Comparison of ENCODE assay signal across 14 cellular contexts in genomic region chr19:46303345-46303701, GRCh38. TPM values are rescaled to one million over a fixed set of nuclear protein-coding genes. Genes with fewer than 3 reads are reported as not detected.
A peak's percentile ranks its signal among the peaks of the same experiment; 100 is the strongest.
DNase-seq lines count a peak whose midpoint lies in the region; ATAC-seq and TF ChIP-seq lines count a peak whose summit lies in the region.
"Had no signal": no experiment of that assay in that cellular context is flagged by ENCODE, and none has a peak within 500 bp of the region (broad histone marks: within the 10 kb centered on the region; RNA-seq: fewer than 3 reads in every experiment).

No MANE protein-coding gene starts in this region.

- peaks cover 0 to 3% of the 10 kb centered on the region in 2 donors for H3K4me1 Mint-ChIP-seq in effector memory CD8-positive, alpha-beta T cell (ENCODE audit: low read depth in 2 of 2)
- no peaks in the 10 kb centered on the region for H3K4me1 Mint-ChIP-seq in CD8-positive, alpha-beta T cell (ENCODE audit: low read depth)
- H3K4me1 Mint-ChIP-seq: activated CD8-positive, alpha-beta memory T cell treated with anti-CD3 and anti-CD28 coated beads, Interleukin-2, amount 10 ng/mL, durations not matched to agents 7 days and 5 days; activated naive CD8-positive, alpha-beta T cell treated with anti-CD3 and anti-CD28 coated beads, Interleukin-2, amount 10 ng/mL, durations not matched to agents 7 days and 5 days; CD8-positive, alpha-beta memory T cell had no signal

- H3K27ac Mint-ChIP-seq in effector memory CD8-positive, alpha-beta T cell = no peak overlapping the region
- H3K27ac Mint-ChIP-seq in CD8-positive, alpha-beta T cell = no peak overlapping the region
- H3K27ac Mint-ChIP-seq: activated CD8-positive, alpha-beta memory T cell treated with anti-CD3 and anti-CD28 coated beads, Interleukin-2, amount 10 ng/mL, durations not matched to agents 7 days and 5 days; activated naive CD8-positive, alpha-beta T cell treated with anti-CD3 and anti-CD28 coated beads, Interleukin-2, amount 10 ng/mL, durations not matched to agents 7 days and 5 days; naive thymus-derived CD8-positive, alpha-beta T cell had no signal

- intact Hi-C loops in tibial artery (cut with DNase I; ENCODE audit: low total_unique reads) = no loop called here
- intact Hi-C loops in CD8-positive, alpha-beta T cell (cut with DNase I, micrococcal nuclease) = loop anchor here in 1 of 2 experiments (10.0 kb wide), 1 partner anchor 61 kb away; no protein-coding TSS in a partner anchor

- H3K36me3 Mint-ChIP-seq in effector memory CD8-positive, alpha-beta T cell (ENCODE audit: insufficient read depth) = no peaks in the 10 kb centered on the region
- no peaks in the 10 kb centered on the region for H3K36me3 Mint-ChIP-seq in CD8-positive, alpha-beta T cell
- H3K36me3 Mint-ChIP-seq: activated naive CD8-positive, alpha-beta T cell treated with anti-CD3 and anti-CD28 coated beads, Interleukin-2, amount 10 ng/mL, durations not matched to agents 7 days and 5 days had no signal

- 50 to 59% methylated on average over 9 of the region's 9 CpGs for WGBS in ectodermal cell, 2 experiments

- ATAC-seq in effector memory CD8-positive, alpha-beta T cell (replicated peaks) = no peak
- ATAC-seq in GM19397 (IDR thresholded peaks at IDR 0.05; ENCODE audit: unreplicated experiment) = no peak
- ATAC-seq in CD8-positive, alpha-beta T cell = no peak
- ATAC-seq: activated CD8-positive, alpha-beta memory T cell treated with anti-CD3 and anti-CD28 coated beads, Interleukin-2, amount 10 ng/mL, durations not matched to agents 7 days and 5 days; naive thymus-derived CD8-positive, alpha-beta T cell had no signal

- H3K9me3 ChIP-seq in Peyer's patch (no peaks in the 10 kb centered on the region), ectodermal cell (ENCODE audit: control insufficient read depth, low read length) (no peaks in the 10 kb centered on the region), mucosa of rectum (ENCODE audit: control insufficient read depth in 2 of 2, low read length in 2 of 2) (no peaks in the 10 kb centered on the region), tibial artery (peaks cover 0 to 10% (median 0%) of the 10 kb centered on the region in 3 donors)
- no peaks in the 10 kb centered on the region for H3K9me3 ChIP-seq in CD8-positive, alpha-beta T cell (ENCODE audit: low read length)

- H3K27ac ChIP-seq in Peyer's patch (peak overlapping the region; percentile 38 to 81 (median 74)), ectodermal cell (ENCODE audit: insufficient read depth, low read depth, low read length, poor library complexity, severe bottlenecking) (no peak overlapping the region), mucosa of rectum (ENCODE audit: low read depth in 2 of 2, low read length in 2 of 2) (peak overlapping the region in 1 of 2 donors; percentile 75), tibial artery (peak overlapping the region; percentile 93 to 96)
- no peak overlapping the region for H3K27ac ChIP-seq in CD8-positive, alpha-beta T cell (ENCODE audit: low read depth, low read length)

- H3K27me3 Mint-ChIP-seq in effector memory CD8-positive, alpha-beta T cell = peaks cover 7 to 10% of the 10 kb centered on the region in 2 donors
- H3K27me3 Mint-ChIP-seq in CD8-positive, alpha-beta T cell (ENCODE audit: low read depth) = peaks cover 5% of the 10 kb centered on the region

- peak overlapping the region; percentile 32 to 70 for H3K9ac ChIP-seq in mucosa of rectum (ENCODE audit: low read depth in 1 of 2, low read length in 2 of 2)

- H3K27me3 ChIP-seq in Peyer's patch = no peaks in the 10 kb centered on the region
- H3K27me3 ChIP-seq in ectodermal cell (ENCODE audit: control insufficient read depth, insufficient read depth, low read length, poor library complexity, severe bottlenecking) = no peaks in the 10 kb centered on the region
- no peaks in the 10 kb centered on the region for H3K27me3 ChIP-seq in mucosa of rectum (ENCODE audit: control insufficient read depth in 2 of 2, insufficient read depth in 2 of 2, low read length in 2 of 2)
- H3K27me3 ChIP-seq in tibial artery = no peaks in the 10 kb centered on the region
- no peaks in the 10 kb centered on the region for H3K27me3 ChIP-seq in CD8-positive, alpha-beta T cell (ENCODE audit: insufficient read depth, low read length)

- DNase-seq in Peyer's patch (no peak), tibial artery (no peak)
- DNase-seq in effector memory CD8-positive, alpha-beta T cell = no peak
- DNase-seq in CD8-positive, alpha-beta T cell = no peak
- DNase-seq: activated CD8-positive, alpha-beta memory T cell treated with anti-CD3 and anti-CD28 coated beads, Interleukin-2, amount 10 ng/mL, durations not matched to agents 7 days and 5 days; activated naive CD8-positive, alpha-beta T cell treated with anti-CD3 and anti-CD28 coated beads, Interleukin-2, amount 10 ng/mL, durations not matched to agents 7 days and 5 days; CD8-positive, alpha-beta memory T cell; hippocampal formation; naive thymus-derived CD8-positive, alpha-beta T cell; NCI-H524 treated with DMSO at 0.1 percent for 48 hours; SHP77 had no signal

- no peak for TF ChIP-seq POLR2A in Peyer's patch (IDR thresholded peaks at IDR 0.05)

- H3K4me1 ChIP-seq in Peyer's patch (peaks cover 0 to 44% (median 1%) of the 10 kb centered on the region in 4 donors), ectodermal cell (ENCODE audit: control insufficient read depth, insufficient read depth, low read length) (peaks cover 25% of the 10 kb centered on the region), mucosa of rectum (ENCODE audit: control insufficient read depth in 2 of 2, insufficient read depth in 2 of 2, low read length in 2 of 2) (peaks cover 28 to 35% of the 10 kb centered on the region in 2 donors), tibial artery (peaks cover 0 to 63% (median 47%) of the 10 kb centered on the region in 4 donors)
- no peaks in the 10 kb centered on the region for H3K4me1 ChIP-seq in CD8-positive, alpha-beta T cell (ENCODE audit: insufficient read depth, low read length)

- H3K9me3 Mint-ChIP-seq in effector memory CD8-positive, alpha-beta T cell = no peaks in the 10 kb centered on the region
- peaks cover 9% of the 10 kb centered on the region for H3K9me3 Mint-ChIP-seq in CD8-positive, alpha-beta T cell

- peak overlapping the region in 2 of 4 donors; percentile 27 to 35 for H3K4me3 ChIP-seq in Peyer's patch
- peak overlapping the region; percentile 18 for H3K4me3 ChIP-seq in ectodermal cell (ENCODE audit: insufficient read depth, low read depth, low read length)
- H3K4me3 ChIP-seq in mucosa of rectum (ENCODE audit: low read length in 2 of 2) = peak overlapping the region in 1 of 2 donors; percentile 47
- no peak overlapping the region for H3K4me3 ChIP-seq in tibial artery
- H3K4me3 ChIP-seq in CD8-positive, alpha-beta T cell (ENCODE audit: low read depth, low read length) = no peak overlapping the region

- CTCF ChIA-PET in CD8-positive, alpha-beta T cell (lab: Charles Lee) = no interaction called here

- H3K4me3 Mint-ChIP-seq in effector memory CD8-positive, alpha-beta T cell = no peak overlapping the region
- no peak overlapping the region for H3K4me3 Mint-ChIP-seq in CD8-positive, alpha-beta T cell
- H3K4me3 Mint-ChIP-seq: activated CD8-positive, alpha-beta memory T cell treated with anti-CD3 and anti-CD28 coated beads, Interleukin-2, amount 10 ng/mL, durations not matched to agents 7 days and 5 days; activated naive CD8-positive, alpha-beta T cell treated with anti-CD3 and anti-CD28 coated beads, Interleukin-2, amount 10 ng/mL, durations not matched to agents 7 days and 5 days; CD8-positive, alpha-beta memory T cell; naive thymus-derived CD8-positive, alpha-beta T cell had no signal

- POLR2A ChIA-PET in CD8-positive, alpha-beta T cell (lab: Charles Lee) = no interaction called here

- H3K36me3 ChIP-seq in Peyer's patch (peaks cover 0 to 24% (median 0%) of the 10 kb centered on the region in 3 donors), ectodermal cell (ENCODE audit: control insufficient read depth, insufficient read depth, low read length) (peaks cover 24% of the 10 kb centered on the region), mucosa of rectum (ENCODE audit: control insufficient read depth in 2 of 2, insufficient read depth in 2 of 2, low read length in 2 of 2) (no peaks in the 10 kb centered on the region), tibial artery (peaks cover 50 to 52% (median 52%) of the 10 kb centered on the region in 3 donors)
- no peaks in the 10 kb centered on the region for H3K36me3 ChIP-seq in CD8-positive, alpha-beta T cell (ENCODE audit: insufficient read depth, low read length)

- TF ChIP-seq CTCF in Peyer's patch (IDR thresholded peaks at IDR 0.05) (no peak), tibial artery (IDR thresholded peaks at IDR 0.05) (no peak)
- TF ChIP-seq CTCF in CD8-positive, alpha-beta T cell (IDR thresholded peaks at IDR 0.05) = no peak

RNA-seq across cellular contexts. Expression of gene HIF3A, which starts 6.5 kb away (rescaled TPM):
- total RNA-seq in Peyer's patch = 100 to 1,000 TPM in 2 of 4 donors, 10 to 100 TPM in 2; 18.4 to 262 (median 91.2) TPM
- 37.7 TPM for polyA plus RNA-seq in ectodermal cell (2013, experiment 1 of 4)
- polyA plus RNA-seq in ectodermal cell (2013, experiment 2 of 4) = 35.7 TPM
- 19.0 TPM for polyA plus RNA-seq in ectodermal cell (2013, experiment 3 of 4)
- 22.1 TPM for polyA plus RNA-seq in ectodermal cell (2013, experiment 4 of 4)
- total RNA-seq in CD8-positive, alpha-beta T cell = not detected
- total RNA-seq: activated CD8-positive, alpha-beta memory T cell treated with anti-CD3 and anti-CD28 coated beads, Interleukin-2, amount 10 ng/mL, durations not matched to agents 7 days and 5 days; activated naive CD8-positive, alpha-beta T cell treated with anti-CD3 and anti-CD28 coated beads, Interleukin-2, amount 10 ng/mL, durations not matched to agents 7 days and 5 days; CD8-positive, alpha-beta memory T cell; naive thymus-derived CD8-positive, alpha-beta T cell had no signal
- polyA plus RNA-seq: CD8-positive, alpha-beta memory T cell; naive thymus-derived CD8-positive, alpha-beta T cell had no signal

RNA-seq across cellular contexts. Expression of gene PPP5C, which starts 43.6 kb away (rescaled TPM):
- 100 to 1,000 TPM in 3 of 4 donors, 10 to 100 TPM in 1; 68.8 to 214 (median 129) TPM for total RNA-seq in Peyer's patch
- polyA plus RNA-seq in ectodermal cell (2013, experiment 1 of 4) = 114 TPM
- polyA plus RNA-seq in ectodermal cell (2013, experiment 2 of 4) = 107 TPM
- 84.8 TPM for polyA plus RNA-seq in ectodermal cell (2013, experiment 3 of 4)
- polyA plus RNA-seq in ectodermal cell (2013, experiment 4 of 4) = 99.0 TPM
- 10 to 100 TPM; 24.6 to 25.7 TPM for total RNA-seq in CD8-positive, alpha-beta T cell

Comparison
In these comparisons a context has a peak if more than half of its experiments do, and no peak if none do; other contexts are left out.
1. H3K27ac ChIP-seq: peak in Peyer's patch (4 of 4) and tibial artery (2 of 2); none in ectodermal cell (single experiment) and CD8-positive, alpha-beta T cell (single experiment).
2. RNA of gene HIF3A, which starts 6.5 kb away (total RNA-seq): 18.4 to 262 TPM in Peyer's patch; not detected in CD8-positive, alpha-beta T cell; every median in the first group is over 10 times any median in the second.